Comparison of ENCODE assay signal across 8 cellular contexts in the genomic region with DNA sequence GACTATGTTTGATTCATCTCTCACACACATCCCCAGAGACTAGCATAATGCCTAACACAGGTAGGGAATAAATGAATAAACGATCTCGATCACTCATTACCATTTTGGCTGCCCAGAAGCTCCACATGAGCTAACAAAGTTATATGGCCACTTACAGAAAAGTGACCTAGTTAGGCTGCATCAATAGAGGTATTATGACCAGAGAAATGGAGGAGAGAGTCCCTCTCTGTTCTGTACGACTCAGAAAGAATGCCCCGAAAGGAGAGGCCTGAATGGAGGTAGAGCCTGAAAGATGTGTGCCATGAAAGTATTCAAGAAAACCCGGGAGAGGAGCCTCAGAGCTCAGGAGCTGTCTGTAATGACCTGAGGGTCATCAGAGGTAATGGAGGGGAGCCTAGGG.
"Had no signal": no experiment of that assay in that cellular context is flagged by ENCODE, and none has a peak within 500 bp of the region (broad histone marks: within the 10 kb centered on the region; RNA-seq: fewer than 3 reads in every experiment).

No MANE protein-coding gene starts in this region.

- H3K9ac ChIP-seq: GM23248 had no signal

- H3K4me3 ChIP-seq: GM23248, K562 had no signal

- DNase-seq: GM23248, GOT3, H9, HCEC 1CT, IMR-90 had no signal

- FAIRE-seq: H54, HTR-8/SVneo, K562 had no signal

- ATAC-seq: K562 had no signal

- H3K27ac ChIP-seq: GM23248 had no signal

- H2AFZ ChIP-seq: GM23248 had no signal
